In genomic region chr6:11225990-11226389, GRCh38 we compare ENCODE assay signal across 1 cellular context.
A peak's percentile ranks its signal among the peaks of the same experiment; 100 is the strongest.
TF ChIP-seq lines count a peak whose summit lies in the region.

No MANE protein-coding gene starts in this region.

TF ChIP-seq in HepG2, 621 proteins besides CTCF, POLR2A, EP300 and RAD21 (continues in another document):
- TF ChIP-seq HBP1 (CRISPR knock-in tag; IDR thresholded peaks at IDR 0.05; ENCODE audit: low read depth) (no peak), SIN3B (IDR thresholded peaks at IDR 0.05; ENCODE audit: low read length) (no peak), NPAS2 (CRISPR knock-in tag; IDR thresholded peaks at IDR 0.05; ENCODE audit: borderline replicate concordance) (no peak), MXI1 (IDR thresholded peaks at IDR 0.05; ENCODE audit: borderline replicate concordance, low read depth, low read length) (peak; percentile 37; the same call in 1 of the 3 replicates), HNRNPK (IDR thresholded peaks at IDR 0.05; ENCODE audit: low read depth, low read length, poor library complexity, severe bottlenecking) (no peak), CBX5 (CRISPR knock-in tag; IDR thresholded peaks at IDR 0.05; ENCODE audit: borderline replicate concordance) (no peak), ETS1 (CRISPR knock-in tag; IDR thresholded peaks at IDR 0.05) (no peak), SSRP1 (CRISPR knock-in tag; IDR thresholded peaks at IDR 0.05) (peak; percentile 60; the same call in 1 of the 2 replicates), MTA1 (CRISPR knock-in tag; IDR thresholded peaks at IDR 0.05; ENCODE audit: borderline replicate concordance) (no peak), CREB1 (IDR thresholded peaks at IDR 0.05) (no peak), CREB1 (CRISPR knock-in tag; IDR thresholded peaks at IDR 0.05) (no peak; the same call in 1 of the 2 replicates), POLR2AphosphoS2 (IDR thresholded peaks at IDR 0.05; ENCODE audit: low read depth, low read length) (no peak; the same call in 1 of the 2 replicates), ZNF331 (CRISPR knock-in tag; IDR thresholded peaks at IDR 0.05) (peak; percentile 42; the same call in 1 of the 2 replicates), EED (CRISPR knock-in tag; IDR thresholded peaks at IDR 0.05) (no peak), HDAC2 (CRISPR knock-in tag; IDR thresholded peaks at IDR 0.05) (0 out of 2 replicates have a peak, but pooled peaks have one; percentile 41), TBL1XR1 (IDR thresholded peaks at IDR 0.05; ENCODE audit: borderline replicate concordance, low read length, partially characterized antibody) (peak; percentile 61), ZNF776 (CRISPR knock-in tag; IDR thresholded peaks at IDR 0.05) (no peak), PITX1 (CRISPR knock-in tag; IDR thresholded peaks at IDR 0.05) (no peak), ZSCAN25 (CRISPR knock-in tag; IDR thresholded peaks at IDR 0.05) (no peak), ZNF572 (CRISPR knock-in tag; IDR thresholded peaks at IDR 0.05) (no peak), ZMAT5 (CRISPR knock-in tag; IDR thresholded peaks at IDR 0.05; ENCODE audit: borderline replicate concordance, low read depth) (no peak), SNAPC2 (CRISPR knock-in tag; IDR thresholded peaks at IDR 0.05) (no peak), E2F1 (CRISPR knock-in tag; IDR thresholded peaks at IDR 0.05) (no peak), KDM6A (CRISPR knock-in tag; IDR thresholded peaks at IDR 0.05; ENCODE audit: low read depth) (no peak), ZNF775 (CRISPR knock-in tag; IDR thresholded peaks at IDR 0.05; ENCODE audit: borderline replicate concordance) (no peak), MAZ (IDR thresholded peaks at IDR 0.05; ENCODE audit: borderline replicate concordance, low read depth, low read length) (no peak), MAZ (CRISPR knock-in tag; IDR thresholded peaks at IDR 0.05; ENCODE audit: low read depth) (no peak), NCOA1 (CRISPR knock-in tag; IDR thresholded peaks at IDR 0.05) (no peak), HINFP (CRISPR knock-in tag; IDR thresholded peaks at IDR 0.05; ENCODE audit: low read depth) (no peak), HMGXB3 (CRISPR knock-in tag; IDR thresholded peaks at IDR 0.05; ENCODE audit: borderline replicate concordance) (no peak), ZBTB7B (CRISPR knock-in tag; IDR thresholded peaks at IDR 0.05) (peak; percentile 43; the same call in 1 of the 2 replicates), TRIM22 (IDR thresholded peaks at IDR 0.05) (no peak), ATM (IDR thresholded peaks at IDR 0.05; ENCODE audit: borderline replicate concordance) (no peak), HOXA5 (CRISPR knock-in tag; IDR thresholded peaks at IDR 0.05) (no peak), ZNF138 (CRISPR knock-in tag; IDR thresholded peaks at IDR 0.05; ENCODE audit: low read depth) (no peak), ZNF3 (CRISPR knock-in tag; IDR thresholded peaks at IDR 0.05) (no peak), ASH2L (IDR thresholded peaks at IDR 0.05; ENCODE audit: insufficient read length, low read depth, low read length) (no peak), CHD2 (IDR thresholded peaks at IDR 0.05; ENCODE audit: low read depth, low read length) (no peak), ZNF235 (CRISPR knock-in tag; IDR thresholded peaks at IDR 0.05; ENCODE audit: borderline replicate concordance) (no peak), ZNF317 (CRISPR knock-in tag; IDR thresholded peaks at IDR 0.05) (no peak), SP4 (CRISPR knock-in tag; IDR thresholded peaks at IDR 0.05) (no peak), TGIF2 (CRISPR knock-in tag; IDR thresholded peaks at IDR 0.05) (0 out of 2 replicates have a peak, but pooled peaks have one; percentile 20), ZNF350 (CRISPR knock-in tag; IDR thresholded peaks at IDR 0.05; ENCODE audit: borderline replicate concordance, low read depth) (no peak), PHF8 (CRISPR knock-in tag; IDR thresholded peaks at IDR 0.05) (no peak), KLF15 (CRISPR knock-in tag; IDR thresholded peaks at IDR 0.05; ENCODE audit: borderline replicate concordance) (no peak), FOXO1 (CRISPR knock-in tag; IDR thresholded peaks at IDR 0.05) (peak; percentile 78; the same call in 1 of the 2 replicates), FUBP1 (CRISPR knock-in tag; IDR thresholded peaks at IDR 0.05; ENCODE audit: borderline replicate concordance) (no peak), HOXA9 (CRISPR knock-in tag; IDR thresholded peaks at IDR 0.05; ENCODE audit: borderline replicate concordance) (no peak), ZBTB37 (CRISPR knock-in tag; IDR thresholded peaks at IDR 0.05) (no peak), YY1 (IDR thresholded peaks at IDR 0.05; ENCODE audit: insufficient read depth, insufficient replicate concordance, low read depth, low read length) (no peak), SALL2 (CRISPR knock-in tag; IDR thresholded peaks at IDR 0.05) (no peak), ZNF468 (CRISPR knock-in tag; IDR thresholded peaks at IDR 0.05) (no peak), AHR (CRISPR knock-in tag; IDR thresholded peaks at IDR 0.05) (no peak), ZNF850 (CRISPR knock-in tag; conservative IDR thresholded peaks at IDR 0.05) (no peak), GABPB1 (CRISPR knock-in tag; IDR thresholded peaks at IDR 0.05) (no peak), SRF (IDR thresholded peaks at IDR 0.05; ENCODE audit: low read depth, low read length) (no peak), ZNF563 (CRISPR knock-in tag; IDR thresholded peaks at IDR 0.05) (no peak), ZNF24 (IDR thresholded peaks at IDR 0.05) (no peak), ZNF678 (CRISPR knock-in tag; IDR thresholded peaks at IDR 0.05) (no peak), NFIC (IDR thresholded peaks at IDR 0.05; ENCODE audit: low read length) (0 out of 2 replicates have a peak, but pooled peaks have one; percentile 29), ARNT (IDR thresholded peaks at IDR 0.05) (no peak), YEATS4 (CRISPR knock-in tag; IDR thresholded peaks at IDR 0.05; ENCODE audit: borderline replicate concordance) (no peak), ZNF382 (CRISPR knock-in tag; IDR thresholded peaks at IDR 0.05; ENCODE audit: borderline replicate concordance) (no peak), LCORL (IDR thresholded peaks at IDR 0.05) (no peak; the same call in 1 of the 2 replicates), LCORL (CRISPR knock-in tag; IDR thresholded peaks at IDR 0.05) (no peak; the same call in 1 of the 2 replicates)
